17 cellular contexts compared by ENCODE assay signal in genomic region chr2:170165129-170165528, GRCh38. TPM values are rescaled to one million over a fixed set of nuclear protein-coding genes. Genes with fewer than 3 reads are reported as not detected.
DNase-seq lines count a peak whose midpoint lies in the region; ATAC-seq and TF ChIP-seq lines count a peak whose summit lies in the region.
"Had no signal": no experiment of that assay in that cellular context is flagged by ENCODE, and none has a peak within 500 bp of the region (broad histone marks: within the 10 kb centered on the region; RNA-seq: fewer than 3 reads in every experiment).

No MANE protein-coding gene starts in this region.

- no peak for TF ChIP-seq CTCF in fibroblast of pulmonary artery (IDR thresholded peaks at IDR 0.05; ENCODE audit: low read length, missing control alignments)
- no peak for TF ChIP-seq CTCF in CD14-positive monocyte (IDR thresholded peaks at IDR 0.05)

- H3K27ac Mint-ChIP-seq in CD14-positive monocyte: no peak overlapping the region
- H3K27ac Mint-ChIP-seq: activated T-helper 2 cell treated with anti-CD3 and anti-CD28 coated beads, Interferon-gamma antibody, Interleukin-2, Interleukin-4, amounts not matched to agents 10 μg/mL and 5 μg/mL and 100 μg/mL, durations not matched to agents 14 hours and 24 hours and 36 hours; natural killer cell treated with Interleukin-12 subunit alpha and Interleukin-12 subunit beta and Interleukin-15 and Interleukin-18, amount 100 ng/mL, for 72 hours; progenitor cell of endocrine pancreas; T-cell had no signal

- peak; percentile 43 for ATAC-seq in HG02571 (IDR thresholded peaks at IDR 0.05; ENCODE audit: unreplicated experiment)
- ATAC-seq: natural killer cell treated with Interleukin-12 subunit alpha and Interleukin-12 subunit beta and Interleukin-15 and Interleukin-18, amount 100 ng/mL, for 72 hours; T-cell had no signal

- no peak overlapping the region for H3K4me3 ChIP-seq in fibroblast of pulmonary artery (replicated peaks; ENCODE audit: low read depth, low read length)
- H3K4me3 ChIP-seq: vagina had no signal

- peaks cover 0 to 2% (median 0%) of the 10 kb centered on the region in 7 donors for H3K9me3 Mint-ChIP-seq in CD14-positive monocyte
- H3K9me3 Mint-ChIP-seq: activated T-helper 2 cell treated with anti-CD3 and anti-CD28 coated beads, Interferon-gamma antibody, Interleukin-2, Interleukin-4, amounts not matched to agents 10 μg/mL and 5 μg/mL and 100 μg/mL, durations not matched to agents 14 hours and 24 hours and 36 hours; natural killer cell treated with Interleukin-12 subunit alpha and Interleukin-12 subunit beta and Interleukin-15 and Interleukin-18, amount 100 ng/mL, for 72 hours; T-cell had no signal

- H3K4me3 Mint-ChIP-seq in CD14-positive monocyte: no peak overlapping the region
- H3K4me3 Mint-ChIP-seq: natural killer cell treated with Interleukin-12 subunit alpha and Interleukin-12 subunit beta and Interleukin-15 and Interleukin-18, amount 100 ng/mL, for 72 hours; T-cell had no signal

- intact Hi-C loops in CD14-positive monocyte (cut with micrococcal nuclease): no loop called here

- DNase-seq in ELR (ENCODE audit: low read depth): peak; percentile 84
- peak; percentile 65 for DNase-seq in RKO (ENCODE audit: low spot score)
- DNase-seq in fibroblast of pulmonary artery (ENCODE audit: low read depth): peak; percentile 16
- no peak for DNase-seq in SKM-1 (lab: John Stamatoyannopoulos, UW; ENCODE audit: unreplicated experiment)
- no peak for DNase-seq in ecto neural progenitor cell (ENCODE audit: low spot score)
- DNase-seq in CD14-positive monocyte (ENCODE audit: low spot score): no peak
- no peak for DNase-seq in activated gamma-delta T cell (lab: John Stamatoyannopoulos, UW)
- DNase-seq: amniotic stem cell, KBM-7, NCI-H1417, T-cell, WERI-Rb-1 had no signal

- H3K36me3 Mint-ChIP-seq in CD14-positive monocyte: no peaks in the 10 kb centered on the region
- H3K36me3 Mint-ChIP-seq: natural killer cell treated with Interleukin-12 subunit alpha and Interleukin-12 subunit beta and Interleukin-15 and Interleukin-18, amount 100 ng/mL, for 72 hours; T-cell had no signal

- peaks cover 0 to 3% (median 0%) of the 10 kb centered on the region in 3 donors for H3K27me3 Mint-ChIP-seq in CD14-positive monocyte (ENCODE audit: low read depth in 3 of 3)

- H3K4me1 Mint-ChIP-seq in CD14-positive monocyte: no peaks in the 10 kb centered on the region
- H3K4me1 Mint-ChIP-seq: T-cell had no signal

RNA-seq across cellular contexts. Expression of gene MYO3B, which starts 12.8 kb away (rescaled TPM):
- polyA plus RNA-seq in CD14-positive monocyte: not detected

Comparison
In these comparisons a context has a peak if more than half of its experiments do, and no peak if none do; other contexts are left out.
1. DNase-seq: peak in ELR (single experiment), RKO (single experiment) and fibroblast of pulmonary artery (single experiment); none in SKM-1 (single experiment), ecto neural progenitor cell (single experiment), CD14-positive monocyte (single experiment) and activated gamma-delta T cell (single experiment).